In the genomic region with DNA sequence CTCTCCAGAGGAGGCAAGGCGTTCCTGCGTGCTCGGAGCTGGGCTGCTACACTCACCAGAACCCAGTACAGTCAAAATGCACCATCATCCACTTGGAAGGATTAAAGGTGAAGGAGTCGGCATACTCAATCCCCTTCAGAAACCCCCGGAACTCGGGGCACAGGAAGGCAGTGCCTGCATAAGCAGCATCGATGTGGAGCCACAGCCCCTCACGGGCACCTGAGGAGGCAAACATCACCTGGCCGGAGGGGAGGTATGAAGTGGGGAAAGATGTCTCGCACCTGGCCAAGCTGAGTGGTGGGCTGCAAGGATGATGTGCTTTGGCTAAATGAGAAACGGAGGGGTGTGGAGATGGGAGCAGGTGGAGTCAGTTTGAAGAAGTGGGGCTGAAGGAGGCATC, we compare ENCODE assay signal across 20 cellular contexts. TPM values are rescaled to one million over a fixed set of nuclear protein-coding genes. Genes with fewer than 3 reads are reported as not detected.
"Had no signal": no experiment of that assay in that cellular context is flagged by ENCODE, and none has a peak within 500 bp of the region (broad histone marks: within the 10 kb centered on the region; RNA-seq: fewer than 3 reads in every experiment).

No MANE protein-coding gene starts in this region.

- H3K9me3 Mint-ChIP-seq: IgD-negative memory B cell had no signal

- H3K9ac ChIP-seq: KMS-11 had no signal

- H3K27ac Mint-ChIP-seq: IgD-negative memory B cell had no signal

- DNase-seq: MM.1S, NCI-H1092 treated with DMSO at 0.1 percent for 48 hours, NCI-H1436, NCI-H187, NCI-H2029, NCI-H2081 treated with DMSO at 0.1 percent for 48 hours, NCI-H2171, NCI-H226, NCI-H446, NCI-H510A, NCI-H524 treated with DMSO at 0.1 percent for 48 hours, NCI-H69, NCI-H774, Right ventricle myocardium superior, RPMI8226 had no signal

- H3K4me3 Mint-ChIP-seq: IgD-negative memory B cell had no signal

- H3K27ac ChIP-seq: KMS-11 had no signal

- H3K4me3 ChIP-seq: K562 had no signal

RNA-seq across cellular contexts. Expression of a gene that starts 13.0 kb away (rescaled TPM):
- total RNA-seq: HepG2, HT1080 had no signal
